In the genomic region with DNA sequence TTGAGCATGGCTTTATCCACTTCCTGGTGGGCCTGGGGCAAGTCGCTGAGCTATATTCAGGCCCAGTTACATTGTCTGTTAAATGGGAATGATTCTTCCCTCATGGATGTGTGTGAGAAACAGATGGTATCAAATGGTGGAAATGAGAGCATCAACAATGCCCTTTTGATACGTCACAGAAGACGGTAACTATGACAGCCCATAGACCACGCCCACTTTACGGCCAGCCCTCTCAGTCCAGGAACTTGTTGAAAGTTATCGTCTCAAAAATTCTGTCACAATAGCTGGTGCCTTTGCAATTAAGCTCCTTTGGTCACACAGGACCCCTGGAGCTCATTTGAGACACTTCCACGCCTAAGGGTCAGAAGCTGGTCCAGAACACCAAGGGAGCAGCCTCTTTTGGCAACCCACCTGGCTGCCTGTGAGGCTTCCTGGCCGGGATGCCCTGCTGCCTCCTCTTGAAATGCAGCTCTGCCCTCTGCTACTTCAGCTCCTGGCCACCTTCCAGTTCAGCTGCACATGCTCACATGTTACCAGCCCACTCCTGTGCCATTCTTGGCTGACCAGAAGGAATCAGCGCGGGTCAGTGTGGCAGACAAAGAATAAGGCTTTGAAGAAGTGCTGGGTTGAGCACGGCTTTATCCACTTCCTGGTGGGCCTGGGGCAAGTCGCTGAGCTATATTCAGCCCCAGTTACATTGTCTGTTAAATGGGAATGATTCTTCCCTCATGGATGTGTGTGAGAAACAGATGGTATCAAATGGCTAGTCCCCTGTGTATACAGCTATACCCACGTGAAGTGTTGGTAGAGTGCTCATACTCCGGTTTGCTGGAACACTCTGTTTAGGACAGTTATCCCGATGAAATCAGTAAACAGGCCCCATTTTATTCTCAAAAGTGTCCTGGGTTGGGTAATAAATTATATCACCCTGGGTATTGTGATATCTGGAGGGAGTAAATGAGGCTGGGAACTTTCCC, we compare ENCODE assay signal across 18 cellular contexts.
A peak's percentile ranks its signal among the peaks of the same experiment; 100 is the strongest.
DNase-seq lines count a peak whose midpoint lies in the region; ATAC-seq, FAIRE-seq and TF ChIP-seq lines count a peak whose summit lies in the region.
"Had no signal": no experiment of that assay in that cellular context is flagged by ENCODE, and none has a peak within 500 bp of the region (broad histone marks: within the 10 kb centered on the region; RNA-seq: fewer than 3 reads in every experiment).

No MANE protein-coding gene starts in this region.

- H3K4ac ChIP-seq in H1 (replicated peaks; ENCODE audit: insufficient read length, low read depth, low read length), result no peak overlapping the region

- H3K27ac ChIP-seq in H1 (ENCODE audit: low read depth, low read length) (no peak overlapping the region), upper lobe of left lung (no peak overlapping the region)

- no peaks in the 10 kb centered on the region for H3K79me1 ChIP-seq in H1 (ENCODE audit: low read depth, low read length)

- no peaks in the 10 kb centered on the region for H4K20me1 ChIP-seq in H1 (replicated peaks in 1 of 2; ENCODE audit: control insufficient read depth in 1 of 2, insufficient read depth in 2 of 2, low read length in 2 of 2)

- WGBS in H1 (ENCODE audit: extremely low coverage in 1 of 2, insufficient coverage in 1 of 2, insufficient read length in 1 of 2, insufficient replicate concordance in 2 of 2, low coverage in 1 of 2, low lambda C conversion rate in 2 of 2, missing lambda C conversion rate in 1 of 2), 2 experiments, result 89% methylated on average over 15 of the region's 15 CpGs; no CpG with 5 or more reads in 1 of the 2 experiments
- 66 to 80% methylated on average over 14 to 15 of the region's 15 CpGs for WGBS in upper lobe of left lung, 2 donors

- H3K4me3 ChIP-seq in H1 (ENCODE audit: extremely low read depth in 1 of 4, insufficient read depth in 2 of 4, low read depth in 3 of 4, low read length in 4 of 4), result no peak overlapping the region
- no peak overlapping the region for H3K4me3 ChIP-seq in upper lobe of left lung

- H3K23ac ChIP-seq in H1 (ENCODE audit: insufficient read length), result no peak overlapping the region

- H3K27me3 ChIP-seq in H1 (replicated peaks in 1 of 4; ENCODE audit: control insufficient read depth in 3 of 4, extremely low read depth in 1 of 4, insufficient read depth in 3 of 4, low read length in 3 of 4) (no peaks in the 10 kb centered on the region), upper lobe of left lung (no peaks in the 10 kb centered on the region)

- TF ChIP-seq POLR2A in H1 (IDR thresholded peaks at IDR 0.05; ENCODE audit: control extremely low read depth in 1 of 2, low read depth in 2 of 2, low read length in 2 of 2) (no peak), upper lobe of left lung (IDR thresholded peaks at IDR 0.05) (no peak)

- H3K4me1 ChIP-seq in H1 (replicated peaks in 1 of 4; ENCODE audit: control insufficient read depth in 3 of 4, insufficient read depth in 4 of 4, low read length in 3 of 4), result no peaks in the 10 kb centered on the region
- H3K4me1 ChIP-seq in upper lobe of left lung, result peaks cover 0 to 9% (median 2%) of the 10 kb centered on the region in 4 donors

- no peak for TF ChIP-seq CTCF in H1 (IDR thresholded peaks at IDR 0.05; ENCODE audit: control extremely low read depth in 1 of 3, insufficient read depth in 1 of 3, low read depth in 1 of 3, low read length in 3 of 3)
- TF ChIP-seq CTCF in upper lobe of left lung (IDR thresholded peaks at IDR 0.05), result no peak

- no peak overlapping the region for H3K18ac ChIP-seq in H1 (ENCODE audit: extremely low read depth, low read length)

- H2BK12ac ChIP-seq in H1 (ENCODE audit: low read depth, low read length), result no peak overlapping the region

- H3K36me3 ChIP-seq in H1 (ENCODE audit: control insufficient read depth in 2 of 4, insufficient read depth in 4 of 4, low read length in 3 of 4), result no peaks in the 10 kb centered on the region
- H3K36me3 ChIP-seq in upper lobe of left lung, result no peaks in the 10 kb centered on the region

- H2BK120ac ChIP-seq in H1 (replicated peaks; ENCODE audit: low read depth, low read length), result no peak overlapping the region

- no peak overlapping the region for H4K5ac ChIP-seq in H1 (ENCODE audit: insufficient read length, low read depth, low read length)

- H3K79me2 ChIP-seq in H1 (ENCODE audit: control insufficient read depth in 1 of 2, insufficient read depth in 2 of 2, low read length in 2 of 2), result no peaks in the 10 kb centered on the region

- H2AFZ ChIP-seq in H1 (ENCODE audit: low read length), result no peak overlapping the region

- H3K14ac ChIP-seq in H1 (ENCODE audit: insufficient read length), result no peak overlapping the region

- H4K8ac ChIP-seq in H1 (ENCODE audit: extremely low read depth, insufficient read depth, low read length), result peak overlapping the region; percentile 73

- H2BK15ac ChIP-seq in H1 (ENCODE audit: low read length), result no peak overlapping the region

- H3K4me2 ChIP-seq in H1 (ENCODE audit: insufficient read depth in 1 of 2, low read depth in 2 of 2, low read length in 2 of 2), result no peak overlapping the region

- H2BK20ac ChIP-seq in H1 (ENCODE audit: low read length), result no peak overlapping the region

- peak; percentile 5 to 6 for DNase-seq in NCI-H524 (lab: John Stamatoyannopoulos, UW)
- DNase-seq in NCI-H524 treated with DMSO at 0.1 percent for 48 hours (lab: John Stamatoyannopoulos, UW), result no peak
- DNase-seq in H1 (ENCODE audit: low read depth in 1 of 2, low spot score in 2 of 2), result no peak
- DNase-seq in medulla oblongata (ENCODE audit: extremely low spot score), result peak; percentile 48
- peak; percentile 12 to 76 for DNase-seq in upper lobe of left lung
- DNase-seq in NCI-H1048 (lab: John Stamatoyannopoulos, UW), result no peak
- DNase-seq in activated naive CD4-positive, alpha-beta T cell (lab: John Stamatoyannopoulos, UW), result no peak
- no peak for DNase-seq in mesenteric fat pad (ENCODE audit: low spot score)
- DNase-seq: ACHN; activated B cell treated with CpG ODN at 0.5 μM for 24 hours; activated CD8-positive, alpha-beta memory T cell treated with anti-CD3 and anti-CD28 coated beads, Interleukin-2, amount 50 U/mL, for 4 hours; activated naive CD4-positive, alpha-beta T cell treated with anti-CD3 and anti-CD28 coated beads, Interleukin-2, amount 50 U/mL, for 16 hours; effector memory CD8-positive, alpha-beta T cell; natural killer cell; NCI-H1092 treated with DMSO at 0.1 percent for 48 hours; NCI-H446 treated with DMSO at 0.1 percent for 48 hours; OCI-M1 had no signal

- FAIRE-seq in H1 (lab: Jason Lieb, UNC), result no peak

- ATAC-seq in upper lobe of left lung (ENCODE audit: low FRiP score in 2 of 2), result peak in 1 of 2 donors; percentile 49
- ATAC-seq: effector memory CD8-positive, alpha-beta T cell; natural killer cell; stimulated activated effector memory CD8-positive, alpha-beta T cell treated with anti-CD3 and anti-CD28 coated beads, Interleukin-12 subunit alpha, Interleukin-12 subunit beta, amount 100 ng/mL, for 72 hours had no signal

- H3K23me2 ChIP-seq in H1 (ENCODE audit: low read depth, low read length), result no peaks in the 10 kb centered on the region; the same call in 1 of the 2 replicates

- POLR2A ChIA-PET in H1 (lab: Charles Lee; ENCODE audit: partially characterized antibody), result no interaction called here

- TF ChIP-seq EP300 in H1 (IDR thresholded peaks at IDR 0.05; ENCODE audit: borderline replicate concordance in 1 of 2, low read depth in 2 of 2, low read length in 2 of 2), result no peak
- TF ChIP-seq EP300 in upper lobe of left lung (IDR thresholded peaks at IDR 0.05), result no peak

- H2AK5ac ChIP-seq in H1 (ENCODE audit: low read depth, low read length), result no peak overlapping the region

- H4K91ac ChIP-seq in H1 (replicated peaks; ENCODE audit: insufficient read length, low read length), result no peak overlapping the region

- H3K56ac ChIP-seq in H1 (replicated peaks; ENCODE audit: insufficient read length, low read depth, low read length), result no peak overlapping the region

- CTCF ChIA-PET in H1 (lab: Charles Lee; ENCODE audit: partially characterized antibody), result interaction anchor here (0.6 kb wide), 1 partner anchor 346 kb away, joined by 3 read pairs; no protein-coding TSS in a partner anchor

- no peak overlapping the region for H2BK5ac ChIP-seq in H1 (ENCODE audit: low read depth, low read length)

- peaks cover 0 to 2% of the 10 kb centered on the region in 2 experiments; a peak in 1 of 4 replicates for H3K9me3 ChIP-seq in H1 (ENCODE audit: insufficient read depth in 2 of 2, low read depth in 1 of 2, low read length in 1 of 2)
- H3K9me3 ChIP-seq in upper lobe of left lung, result no peaks in the 10 kb centered on the region

- no peak for TF ChIP-seq RAD21 in H1 (IDR thresholded peaks at IDR 0.05 in 1 of 2, conservative IDR thresholded peaks at IDR 0.05 in 1 of 2; ENCODE audit: low read depth in 2 of 2, low read length in 2 of 2)

- no peak overlapping the region for H3K9ac ChIP-seq in H1 (replicated peaks in 1 of 4; ENCODE audit: extremely low read depth in 1 of 4, low read depth in 3 of 4, low read length in 3 of 4)

TF ChIP-seq in H1, 55 proteins besides CTCF, POLR2A, EP300 and RAD21 (continues in another document):
- TF ChIP-seq GTF2F1 (IDR thresholded peaks at IDR 0.05; ENCODE audit: borderline replicate concordance, low read depth, low read length) (no peak), GABPA (IDR thresholded peaks at IDR 0.05; ENCODE audit: borderline replicate concordance, insufficient read depth, low read length) (no peak), BACH1 (IDR thresholded peaks at IDR 0.05; ENCODE audit: low read length) (no peak), CHD2 (IDR thresholded peaks at IDR 0.05; ENCODE audit: low read length) (no peak), TAF7 (optimal IDR thresholded peaks at IDR 0.05; ENCODE audit: borderline replicate concordance, low read depth, low read length) (no peak), RBBP5 (IDR thresholded peaks at IDR 0.05; ENCODE audit: borderline replicate concordance, low read depth, low read length) (no peak), SRF (IDR thresholded peaks at IDR 0.05; ENCODE audit: low read depth, low read length) (no peak), SIX5 (IDR thresholded peaks at IDR 0.05; ENCODE audit: low read depth, low read length) (no peak), EGR1 (IDR thresholded peaks at IDR 0.05; ENCODE audit: borderline replicate concordance, low read depth, low read length) (no peak)
- TF ChIP-seq, protein P1, sequence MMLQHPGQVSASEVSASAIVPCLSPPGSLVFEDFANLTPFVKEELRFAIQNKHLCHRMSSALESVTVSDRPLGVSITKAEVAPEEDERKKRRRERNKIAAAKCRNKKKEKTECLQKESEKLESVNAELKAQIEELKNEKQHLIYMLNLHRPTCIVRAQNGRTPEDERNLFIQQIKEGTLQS (IDR thresholded peaks at IDR 0.05; ENCODE audit: insufficient read depth, low read depth, low read length), result no peak
- TF ChIP-seq, protein P2, sequence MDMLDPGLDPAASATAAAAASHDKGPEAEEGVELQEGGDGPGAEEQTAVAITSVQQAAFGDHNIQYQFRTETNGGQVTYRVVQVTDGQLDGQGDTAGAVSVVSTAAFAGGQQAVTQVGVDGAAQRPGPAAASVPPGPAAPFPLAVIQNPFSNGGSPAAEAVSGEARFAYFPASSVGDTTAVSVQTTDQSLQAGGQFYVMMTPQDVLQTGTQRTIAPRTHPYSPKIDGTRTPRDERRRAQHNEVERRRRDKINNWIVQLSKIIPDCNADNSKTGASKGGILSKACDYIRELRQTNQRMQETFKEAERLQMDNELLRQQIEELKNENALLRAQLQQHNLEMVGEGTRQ (IDR thresholded peaks at IDR 0.05; ENCODE audit: low read length), result no peak

Comparison
In these comparisons a context has a peak if more than half of its experiments do, and no peak if none do; other contexts are left out.
1. DNase-seq: peak in NCI-H524 (2 of 2), medulla oblongata (single experiment) and upper lobe of left lung (2 of 2); none in NCI-H524 treated with DMSO at 0.1 percent for 48 hours (single experiment), H1 (0 of 2), NCI-H1048 (single experiment), activated naive CD4-positive, alpha-beta T cell (0 of 4) and mesenteric fat pad (single experiment).